8 cellular contexts compared by ENCODE assay signal in the genomic region with DNA sequence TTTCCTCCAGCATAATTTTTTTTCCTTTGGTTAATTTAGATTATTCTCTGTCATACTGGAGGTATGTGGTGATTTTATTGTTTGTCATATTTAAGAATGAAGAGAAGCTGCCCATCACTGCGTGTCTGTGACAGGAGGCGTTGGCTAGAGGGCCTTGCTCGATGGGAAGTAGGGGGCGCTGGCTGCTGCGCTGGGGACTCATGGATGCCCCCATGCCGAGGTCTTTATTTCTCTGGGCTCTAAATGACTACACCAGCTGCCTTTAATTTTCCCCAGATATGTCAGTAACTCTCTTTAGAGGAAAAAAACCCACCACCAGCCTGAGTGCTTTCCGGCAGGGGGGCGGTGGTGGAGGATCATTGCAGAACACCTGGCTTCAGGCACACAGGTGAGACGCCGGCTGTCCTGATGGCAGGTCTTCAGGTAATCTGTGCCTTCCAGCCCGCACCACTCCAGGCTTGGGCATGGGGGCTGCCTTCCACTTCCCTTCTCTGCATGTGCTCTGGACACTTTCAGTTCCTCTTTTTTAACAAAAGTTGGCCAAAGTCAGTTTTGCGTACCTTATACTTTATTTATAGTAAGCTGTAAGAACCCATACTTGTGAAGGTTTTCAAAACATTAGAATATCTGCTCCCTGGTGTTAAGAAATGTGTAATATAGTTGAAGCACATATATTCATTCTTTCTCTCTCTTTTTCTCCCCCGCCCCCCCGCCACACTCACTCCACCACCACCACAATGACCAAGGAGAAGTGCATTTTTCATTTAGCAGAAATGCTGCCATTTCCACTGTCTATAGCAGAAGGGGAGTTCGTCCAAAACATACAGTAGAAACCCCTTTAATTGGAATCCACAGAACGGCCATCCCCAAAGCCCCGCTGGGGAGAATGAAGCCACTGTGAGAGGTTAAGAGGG.
DNase-seq lines count a peak whose midpoint lies in the region; ATAC-seq and TF ChIP-seq lines count a peak whose summit lies in the region.

No MANE protein-coding gene starts in this region.

- H3K4me2 ChIP-seq in MM.1S (ENCODE audit: low read depth, low read length): peak overlapping the region; percentile 38; the same call in 1 of the 2 replicates

- peaks cover 8% of the 10 kb centered on the region for H3K9me3 Mint-ChIP-seq in activated CD4-positive, alpha-beta T cell treated with anti-CD3 and anti-CD28 coated beads, Interleukin-2, amount 10 ng/mL, durations not matched to agents 24 days and 14 days
- peaks cover 5% of the 10 kb centered on the region for H3K9me3 Mint-ChIP-seq in T-helper 2 cell treated with Interferon-gamma antibody and Interleukin-4, amounts not matched to agents 5 μg/mL and 100 μg/mL, for 36 hours

- ATAC-seq in GM18517 (IDR thresholded peaks at IDR 0.05; ENCODE audit: unreplicated experiment) (peak; percentile 76), GM21723 (IDR thresholded peaks at IDR 0.05; ENCODE audit: unreplicated experiment) (peak; percentile 82), lower lobe of right lung (peak; percentile 62 to 68), HG02571 (IDR thresholded peaks at IDR 0.05; ENCODE audit: unreplicated experiment) (no peak)

- H3K27ac Mint-ChIP-seq in activated CD4-positive, alpha-beta T cell treated with anti-CD3 and anti-CD28 coated beads, Interleukin-2, amount 10 ng/mL, durations not matched to agents 24 days and 14 days: no peak overlapping the region
- H3K27ac Mint-ChIP-seq in T-helper 2 cell treated with Interferon-gamma antibody and Interleukin-4, amounts not matched to agents 5 μg/mL and 100 μg/mL, for 36 hours: no peak overlapping the region

- peak overlapping the region; percentile 80 for H3K27ac ChIP-seq in MM.1S (ENCODE audit: low read length)
- no peak overlapping the region for H3K27ac ChIP-seq in lower lobe of right lung

- H4K20me1 ChIP-seq in MM.1S (ENCODE audit: insufficient read depth, low read length): no peaks in the 10 kb centered on the region

- DNase-seq in MM.1S (peak; percentile 81), lower lobe of right lung (peak; percentile 66), anterior cingulate cortex (lab: John Stamatoyannopoulos, UW) (no peak)
- no peak for DNase-seq in activated CD4-positive, alpha-beta T cell treated with anti-CD3 and anti-CD28 coated beads, Interleukin-2, amount 10 ng/mL, durations not matched to agents 24 days and 14 days
- DNase-seq in T-helper 2 cell treated with Interferon-gamma antibody and Interleukin-4, amounts not matched to agents 5 μg/mL and 100 μg/mL, for 36 hours (ENCODE audit: low spot score): no peak

- no peak overlapping the region for H2AFZ ChIP-seq in MM.1S (ENCODE audit: low read length)

- no peak overlapping the region for H3K4me3 ChIP-seq in MM.1S (ENCODE audit: low read length)
- H3K4me3 ChIP-seq in lower lobe of right lung: no peak overlapping the region

- TF ChIP-seq CTCF in MM.1S (IDR thresholded peaks at IDR 0.05; ENCODE audit: low read length): peak; percentile 31
- no peak for TF ChIP-seq CTCF in lower lobe of right lung (IDR thresholded peaks at IDR 0.05)

- H3K4me1 ChIP-seq in MM.1S (ENCODE audit: low read length) (peaks cover 21% of the 10 kb centered on the region), lower lobe of right lung (peaks cover 10% of the 10 kb centered on the region)

- no peak overlapping the region for H3K4me3 Mint-ChIP-seq in activated CD4-positive, alpha-beta T cell treated with anti-CD3 and anti-CD28 coated beads, Interleukin-2, amount 10 ng/mL, durations not matched to agents 24 days and 14 days
- no peak overlapping the region for H3K4me3 Mint-ChIP-seq in T-helper 2 cell treated with Interferon-gamma antibody and Interleukin-4, amounts not matched to agents 5 μg/mL and 100 μg/mL, for 36 hours

- no peaks in the 10 kb centered on the region for H3K9me2 ChIP-seq in MM.1S (replicated peaks; ENCODE audit: insufficient read depth, low read length)

- H3F3A ChIP-seq in MM.1S (ENCODE audit: insufficient read depth, low read length): 0 out of 2 replicates have a peak, but pooled peaks cover 15% of the 10 kb centered on the region

- H3K36me3 Mint-ChIP-seq in activated CD4-positive, alpha-beta T cell treated with anti-CD3 and anti-CD28 coated beads, Interleukin-2, amount 10 ng/mL, durations not matched to agents 24 days and 14 days (ENCODE audit: low read depth): peaks cover 43% of the 10 kb centered on the region
- H3K36me3 Mint-ChIP-seq in T-helper 2 cell treated with Interferon-gamma antibody and Interleukin-4, amounts not matched to agents 5 μg/mL and 100 μg/mL, for 36 hours (ENCODE audit: low read depth): peaks cover 61% of the 10 kb centered on the region

- H3K27me3 ChIP-seq in MM.1S (replicated peaks; ENCODE audit: insufficient read depth, low read length): no peaks in the 10 kb centered on the region
- no peaks in the 10 kb centered on the region for H3K27me3 ChIP-seq in lower lobe of right lung (ENCODE audit: low read depth)

- peak overlapping the region; percentile 25; the same call in 1 of the 2 replicates for H3K9ac ChIP-seq in MM.1S (ENCODE audit: low read length)

- no peaks in the 10 kb centered on the region for H3K27me3 Mint-ChIP-seq in activated CD4-positive, alpha-beta T cell treated with anti-CD3 and anti-CD28 coated beads, Interleukin-2, amount 10 ng/mL, durations not matched to agents 24 days and 14 days
- H3K27me3 Mint-ChIP-seq in T-helper 2 cell treated with Interferon-gamma antibody and Interleukin-4, amounts not matched to agents 5 μg/mL and 100 μg/mL, for 36 hours (ENCODE audit: low read depth): no peaks in the 10 kb centered on the region

- H3K79me2 ChIP-seq in MM.1S (ENCODE audit: low read length): 0 out of 2 replicates have a peak, but pooled peaks cover 3% of the 10 kb centered on the region

- intact Hi-C loops in lower lobe of right lung (cut with DNase I): no loop called here
- intact Hi-C loops in activated CD4-positive, alpha-beta T cell treated with anti-CD3 and anti-CD28 coated beads, Interleukin-2, amount 10 ng/mL, durations not matched to agents 24 days and 14 days (cut with micrococcal nuclease): no loop called here

- H3K9me3 ChIP-seq in MM.1S (replicated peaks; ENCODE audit: insufficient read depth, low read length) (no peaks in the 10 kb centered on the region), lower lobe of right lung (no peaks in the 10 kb centered on the region)

- H3K36me3 ChIP-seq in MM.1S (replicated peaks; ENCODE audit: insufficient read depth, low read length): no peaks in the 10 kb centered on the region
- H3K36me3 ChIP-seq in lower lobe of right lung: peaks cover under 1% of the 10 kb centered on the region

- peaks cover 61% of the 10 kb centered on the region for H3K4me1 Mint-ChIP-seq in activated CD4-positive, alpha-beta T cell treated with anti-CD3 and anti-CD28 coated beads, Interleukin-2, amount 10 ng/mL, durations not matched to agents 24 days and 14 days
- peaks cover 48% of the 10 kb centered on the region for H3K4me1 Mint-ChIP-seq in T-helper 2 cell treated with Interferon-gamma antibody and Interleukin-4, amounts not matched to agents 5 μg/mL and 100 μg/mL, for 36 hours (ENCODE audit: low read depth)

Comparison
In these comparisons a context has a peak if more than half of its experiments do, and no peak if none do; other contexts are left out.
1. DNase-seq: peak in MM.1S (single experiment) and lower lobe of right lung (single experiment); none in activated CD4-positive, alpha-beta T cell treated with anti-CD3 and anti-CD28 coated beads, Interleukin-2, amount 10 ng/mL, durations not matched to agents 24 days and 14 days (single experiment), T-helper 2 cell treated with Interferon-gamma antibody and Interleukin-4, amounts not matched to agents 5 μg/mL and 100 μg/mL, for 36 hours (single experiment) and anterior cingulate cortex (0 of 58).